In genomic region chr10:19003341-19003740, GRCh38 we compare ENCODE assay signal across 25 cellular contexts. TPM values are rescaled to one million over a fixed set of nuclear protein-coding genes. Genes with fewer than 3 reads are reported as not detected.
"Had no signal": no experiment of that assay in that cellular context is flagged by ENCODE, and none has a peak within 500 bp of the region (broad histone marks: within the 10 kb centered on the region; RNA-seq: fewer than 3 reads in every experiment).

No MANE protein-coding gene starts in this region.

- H3K9me3 ChIP-seq: testis, uterus had no signal

- ATAC-seq: activated CD8-positive, alpha-beta memory T cell treated with anti-CD3 and anti-CD28 coated beads, Interleukin-2, amount 10 ng/mL, durations not matched to agents 7 days and 5 days; activated CD8-positive, alpha-beta T cell treated with anti-CD3 and anti-CD28 coated beads for 36 hours; left colon; naive thymus-derived CD4-positive, alpha-beta T cell; SK-N-SH treated with all-trans-retinoic acid at 6 μM for 48 hours; T-cell had no signal

- H3K4me1 ChIP-seq: neural progenitor cell, testis, uterus had no signal

- H3K27me3 ChIP-seq: neural progenitor cell, testis, uterus had no signal

- DNase-seq: activated CD4-positive, alpha-beta T cell treated with anti-CD3 and anti-CD28 coated beads, Interleukin-2, amount 10 ng/mL, durations not matched to agents 7 days and 5 days; activated CD4-positive, CD25-positive, alpha-beta regulatory T cell treated with anti-CD3 and anti-CD28 coated beads, Interleukin-2, amount 50 U/mL, for 72 hours; activated CD8-positive, alpha-beta memory T cell treated with anti-CD3 and anti-CD28 coated beads, Interleukin-2, amount 10 ng/mL, durations not matched to agents 7 days and 5 days; activated CD8-positive, alpha-beta T cell treated with anti-CD3 and anti-CD28 coated beads for 36 hours; activated effector memory CD4-positive, alpha-beta T cell treated with anti-CD3 and anti-CD28 coated beads, Interleukin-2, amount 50 U/mL, for 16 hours; activated naive CD4-positive, alpha-beta T cell treated with anti-CD3 and anti-CD28 coated beads, Interleukin-2, amount 10 ng/mL, durations not matched to agents 7 days and 5 days; activated T-cell treated with anti-CD3 and anti-CD28 coated beads for 4 hours; anterior cingulate cortex; caudate nucleus; foreskin melanocyte; left colon; naive thymus-derived CD4-positive, alpha-beta T cell; small intestine; stimulated activated CD4-positive, alpha-beta T cell treated with anti-CD3 and anti-CD28 coated beads, Interleukin-15, amount 100 ng/mL, for 24 hours; stimulated activated CD8-positive, alpha-beta memory T cell treated with anti-CD3 and anti-CD28 coated beads, Interleukin-4, amount 100 ng/mL, for 48 hours; stimulated activated naive B cell treated with anti-CD40 and anti-IgM and Interleukin-4, amounts not matched to agents 10 μg/mL and 1 μg/mL and 100 μg/mL, for 72 hours; T-cell; testis; trophoblast cell; WERI-Rb-1 had no signal

- H3K4me3 ChIP-seq: neural progenitor cell, testis, uterus had no signal

- H3K27ac ChIP-seq: epithelial cell of prostate, neural progenitor cell, testis, uterus, WERI-Rb-1 had no signal

- H3K36me3 ChIP-seq: neural progenitor cell, uterus, WERI-Rb-1 had no signal

RNA-seq across cellular contexts. Expression of gene MALRD1, which starts 45.3 kb away (rescaled TPM):
- total RNA-seq: activated CD4-positive, alpha-beta T cell treated with anti-CD3 and anti-CD28 coated beads, Interleukin-2, amount 10 ng/mL, durations not matched to agents 7 days and 5 days; activated CD8-positive, alpha-beta memory T cell treated with anti-CD3 and anti-CD28 coated beads, Interleukin-2, amount 10 ng/mL, durations not matched to agents 7 days and 5 days; lung microvascular endothelial cell had no signal
- polyA plus RNA-seq: naive thymus-derived CD4-positive, alpha-beta T cell had no signal
